In the genomic region with DNA sequence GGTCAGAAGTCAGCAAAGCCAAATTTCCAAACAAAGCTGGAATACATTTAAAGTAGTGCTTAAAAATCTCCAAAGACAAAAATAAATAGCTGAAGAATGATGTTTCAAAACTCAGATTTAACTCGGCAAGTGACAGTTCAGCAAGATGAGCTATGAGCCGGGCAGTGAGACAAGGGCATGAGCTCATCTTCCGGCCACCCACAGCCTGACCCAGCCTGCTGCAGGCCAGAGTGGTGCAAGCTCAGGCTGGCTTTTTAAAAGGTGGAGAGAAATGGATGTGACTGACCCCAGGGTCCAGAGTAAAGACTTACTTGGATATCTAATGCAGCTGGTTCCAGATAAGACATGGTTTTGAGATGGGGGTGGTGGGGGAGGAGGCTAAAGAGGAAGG, we compare ENCODE assay signal across 12 cellular contexts.
DNase-seq lines count a peak whose midpoint lies in the region; ATAC-seq and TF ChIP-seq lines count a peak whose summit lies in the region.
"Had no signal": no experiment of that assay in that cellular context is flagged by ENCODE, and none has a peak within 500 bp of the region (broad histone marks: within the 10 kb centered on the region; RNA-seq: fewer than 3 reads in every experiment).

No MANE protein-coding gene starts in this region.

- H3K4me1 Mint-ChIP-seq in activated T-cell treated with anti-CD3 and anti-CD28 coated beads, Interleukin-2, amount 50 U/mL, for 4 hours (ENCODE audit: low read depth): no peaks in the 10 kb centered on the region

- H3K4me3 ChIP-seq in lower lobe of right lung: no peak overlapping the region

- peak; percentile 24 for DNase-seq in HS-27A (ENCODE audit: low read depth)
- DNase-seq in dedifferentiated amniotic fluid mesenchymal stem cell (ENCODE audit: extremely low spot score): peak; percentile 57
- DNase-seq in lower lobe of right lung: no peak
- DNase-seq in stromal cell of bone marrow (ENCODE audit: low read depth): peak; percentile 47
- DNase-seq in CD1c-positive myeloid dendritic cell (ENCODE audit: extremely low spot score): no peak
- no peak for DNase-seq in activated T-cell treated with anti-CD3 and anti-CD28 coated beads, Interleukin-2, amount 50 U/mL, for 4 hours
- DNase-seq: DMS53, NCI-H2081 treated with DMSO at 0.1 percent for 48 hours had no signal

- H3K27me3 Mint-ChIP-seq in activated T-cell treated with anti-CD3 and anti-CD28 coated beads, Interleukin-2, amount 50 U/mL, for 4 hours (ENCODE audit: low read depth): no peaks in the 10 kb centered on the region

- ATAC-seq in lower lobe of right lung (peak; percentile 70 to 74), HG02610 (IDR thresholded peaks at IDR 0.05; ENCODE audit: unreplicated experiment) (no peak), HG02852 (IDR thresholded peaks at IDR 0.05; ENCODE audit: unreplicated experiment) (no peak)
- no peak for ATAC-seq in activated T-cell treated with anti-CD3 and anti-CD28 coated beads, Interleukin-2, amount 50 U/mL, for 4 hours

- TF ChIP-seq CTCF in lower lobe of right lung (IDR thresholded peaks at IDR 0.05): no peak

- H3K9me3 ChIP-seq in lower lobe of right lung: no peaks in the 10 kb centered on the region

- no peaks in the 10 kb centered on the region for H3K36me3 Mint-ChIP-seq in activated T-cell treated with anti-CD3 and anti-CD28 coated beads, Interleukin-2, amount 50 U/mL, for 4 hours (ENCODE audit: insufficient read depth)

- no peaks in the 10 kb centered on the region for H3K27me3 ChIP-seq in lower lobe of right lung (ENCODE audit: low read depth)

- peaks cover 12% of the 10 kb centered on the region for H3K4me1 ChIP-seq in lower lobe of right lung

- no peak overlapping the region for H3K27ac ChIP-seq in lower lobe of right lung

- no peaks in the 10 kb centered on the region for H3K9me3 Mint-ChIP-seq in activated T-cell treated with anti-CD3 and anti-CD28 coated beads, Interleukin-2, amount 50 U/mL, for 4 hours
- H3K9me3 Mint-ChIP-seq: stimulated activated naive CD8-positive, alpha-beta T cell treated with anti-CD3 and anti-CD28 coated beads, Interleukin-15, Interleukin-2, amounts not matched to agents 100 ng/mL and 50 ng/mL, for 24 hours; T-helper 1 cell treated with Interleukin-12 subunit alpha and Interleukin-12 subunit beta and Interleukin-4 antibody, amounts not matched to agents 30 μg/mL and 1 μg/mL, for 36 hours had no signal

- H3K4me3 Mint-ChIP-seq in activated T-cell treated with anti-CD3 and anti-CD28 coated beads, Interleukin-2, amount 50 U/mL, for 4 hours: no peak overlapping the region
- H3K4me3 Mint-ChIP-seq: stimulated activated naive CD8-positive, alpha-beta T cell treated with anti-CD3 and anti-CD28 coated beads, Interleukin-15, Interleukin-2, amounts not matched to agents 100 ng/mL and 50 ng/mL, for 24 hours; T-helper 1 cell treated with Interleukin-12 subunit alpha and Interleukin-12 subunit beta and Interleukin-4 antibody, amounts not matched to agents 30 μg/mL and 1 μg/mL, for 36 hours had no signal

- no peaks in the 10 kb centered on the region for H3K36me3 ChIP-seq in lower lobe of right lung

- intact Hi-C loops in lower lobe of right lung (cut with DNase I): no loop called here

Comparison
In these comparisons a context has a peak if more than half of its experiments do, and no peak if none do; other contexts are left out.
1. DNase-seq: peak in HS-27A (single experiment), dedifferentiated amniotic fluid mesenchymal stem cell (single experiment) and stromal cell of bone marrow (single experiment); none in lower lobe of right lung (single experiment), CD1c-positive myeloid dendritic cell (single experiment) and activated T-cell treated with anti-CD3 and anti-CD28 coated beads, Interleukin-2, amount 50 U/mL, for 4 hours (single experiment).
2. ATAC-seq: peak in lower lobe of right lung (2 of 2); none in HG02610 (single experiment), HG02852 (single experiment) and activated T-cell treated with anti-CD3 and anti-CD28 coated beads, Interleukin-2, amount 50 U/mL, for 4 hours (0 of 2).